In genomic region chr19:33545209-33545981, GRCh38 we compare ENCODE assay signal across 24 cellular contexts.
"Had no signal": no experiment of that assay in that cellular context is flagged by ENCODE, and none has a peak within 500 bp of the region (broad histone marks: within the 10 kb centered on the region; RNA-seq: fewer than 3 reads in every experiment).

No MANE protein-coding gene starts in this region.

- H3K4me1 Mint-ChIP-seq: memory B cell; naive thymus-derived CD4-positive, alpha-beta T cell; stimulated activated effector memory CD8-positive, alpha-beta T cell treated with anti-CD3 and anti-CD28 coated beads, Interleukin-12 subunit alpha, Interleukin-12 subunit beta, amount 100 ng/mL, for 72 hours had no signal

- DNase-seq: heart left ventricle; hypothalamus; islet precursor cell; left ventricle myocardium inferior; midbrain; mucosa of descending colon; naive thymus-derived CD4-positive, alpha-beta T cell; nucleus accumbens; psoas muscle; sigmoid colon; small intestine; stimulated activated CD4-positive, alpha-beta T cell treated with anti-CD3 and anti-CD28 coated beads, Interleukin-4, amount 100 ng/mL, for 24 hours; stimulated activated naive CD4-positive, alpha-beta T cell; tibial artery; trophoblast cell; upper lobe of right lung had no signal

- H3K9ac ChIP-seq: parathyroid adenoma had no signal

- H3K36me3 ChIP-seq: heart left ventricle, left ventricle myocardium inferior, sigmoid colon, spleen, suprapubic skin, thoracic aorta, tibial artery, upper lobe of right lung had no signal

- H3K36me3 Mint-ChIP-seq: memory B cell; naive thymus-derived CD4-positive, alpha-beta T cell; natural killer cell treated with Interleukin-12 subunit alpha and Interleukin-12 subunit beta and Interleukin-15 and Interleukin-18, amount 100 ng/mL, for 72 hours; stimulated activated effector memory CD8-positive, alpha-beta T cell treated with anti-CD3 and anti-CD28 coated beads, Interleukin-12 subunit alpha, Interleukin-12 subunit beta, amount 100 ng/mL, for 72 hours had no signal

- H3K4me3 Mint-ChIP-seq: memory B cell; naive thymus-derived CD4-positive, alpha-beta T cell; natural killer cell treated with Interleukin-12 subunit alpha and Interleukin-12 subunit beta and Interleukin-15 and Interleukin-18, amount 100 ng/mL, for 72 hours; stimulated activated effector memory CD8-positive, alpha-beta T cell treated with anti-CD3 and anti-CD28 coated beads, Interleukin-12 subunit alpha, Interleukin-12 subunit beta, amount 100 ng/mL, for 72 hours; stimulated activated naive CD8-positive, alpha-beta T cell treated with anti-CD3 and anti-CD28 coated beads, Interleukin-15, Interleukin-2, amounts not matched to agents 100 ng/mL and 50 ng/mL, for 24 hours had no signal

- H2AFZ ChIP-seq: parathyroid adenoma had no signal

- FAIRE-seq: small intestine had no signal

- H3K9me3 Mint-ChIP-seq: memory B cell; naive thymus-derived CD4-positive, alpha-beta T cell; natural killer cell treated with Interleukin-12 subunit alpha and Interleukin-12 subunit beta and Interleukin-15 and Interleukin-18, amount 100 ng/mL, for 72 hours; stimulated activated effector memory CD8-positive, alpha-beta T cell treated with anti-CD3 and anti-CD28 coated beads, Interleukin-12 subunit alpha, Interleukin-12 subunit beta, amount 100 ng/mL, for 72 hours; stimulated activated naive CD8-positive, alpha-beta T cell treated with anti-CD3 and anti-CD28 coated beads, Interleukin-15, Interleukin-2, amounts not matched to agents 100 ng/mL and 50 ng/mL, for 24 hours had no signal

- H3K27me3 ChIP-seq: upper lobe of right lung had no signal

- H3K4me3 ChIP-seq: heart left ventricle, left ventricle myocardium inferior, mucosa of descending colon, psoas muscle, sigmoid colon, spleen, suprapubic skin, thoracic aorta, tibial artery, upper lobe of right lung had no signal

- ATAC-seq: heart left ventricle; mucosa of descending colon; naive thymus-derived CD4-positive, alpha-beta T cell; stimulated activated effector memory CD8-positive, alpha-beta T cell treated with anti-CD3 and anti-CD28 coated beads, Interleukin-12 subunit alpha, Interleukin-12 subunit beta, amount 100 ng/mL, for 72 hours; upper lobe of right lung had no signal

- H3K27ac ChIP-seq: heart left ventricle, left ventricle myocardium inferior, parathyroid adenoma, psoas muscle, sigmoid colon, spleen, suprapubic skin, thoracic aorta, tibial artery, upper lobe of right lung had no signal

- H3K9me3 ChIP-seq: heart left ventricle, left ventricle myocardium inferior, mucosa of descending colon, psoas muscle, sigmoid colon, spleen, suprapubic skin, thoracic aorta, tibial artery, upper lobe of right lung had no signal

- H3K27ac Mint-ChIP-seq: memory B cell; naive thymus-derived CD4-positive, alpha-beta T cell; natural killer cell treated with Interleukin-12 subunit alpha and Interleukin-12 subunit beta and Interleukin-15 and Interleukin-18, amount 100 ng/mL, for 72 hours; stimulated activated effector memory CD8-positive, alpha-beta T cell treated with anti-CD3 and anti-CD28 coated beads, Interleukin-12 subunit alpha, Interleukin-12 subunit beta, amount 100 ng/mL, for 72 hours; stimulated activated naive CD8-positive, alpha-beta T cell treated with anti-CD3 and anti-CD28 coated beads, Interleukin-15, Interleukin-2, amounts not matched to agents 100 ng/mL and 50 ng/mL, for 24 hours had no signal

- H3K79me2 ChIP-seq: parathyroid adenoma had no signal

- H3K4me1 ChIP-seq: heart left ventricle, left ventricle myocardium inferior, parathyroid adenoma, psoas muscle, sigmoid colon, spleen, suprapubic skin, tibial artery, upper lobe of right lung had no signal
